In the genomic region with DNA sequence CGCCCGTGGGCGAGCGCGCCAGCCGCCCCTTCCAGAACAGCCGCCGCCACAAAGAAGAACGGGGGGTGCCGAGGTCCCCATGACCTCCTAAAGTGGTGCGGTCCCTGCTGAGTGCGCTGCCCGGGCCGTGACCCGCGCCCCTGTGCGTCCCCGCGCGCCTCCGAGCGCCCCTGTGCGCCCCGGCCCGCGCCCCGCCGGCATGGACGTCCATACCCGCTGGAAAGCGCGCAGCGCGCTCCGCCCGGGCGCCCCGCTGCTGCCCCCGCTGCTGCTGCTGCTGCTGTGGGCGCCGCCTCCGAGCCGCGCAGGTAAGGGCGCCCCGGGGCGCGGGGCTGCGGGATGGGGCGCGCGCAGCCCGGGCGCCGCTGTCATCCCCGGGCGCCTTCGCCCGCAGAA, we compare ENCODE assay signal across 9 cellular contexts. TPM values are rescaled to one million over a fixed set of nuclear protein-coding genes. Genes with fewer than 3 reads are reported as not detected.
DNase-seq lines count a peak whose midpoint lies in the region; TF ChIP-seq lines count a peak whose summit lies in the region.
"Had no signal": no experiment of that assay in that cellular context is flagged by ENCODE, and none has a peak within 500 bp of the region (broad histone marks: within the 10 kb centered on the region; RNA-seq: fewer than 3 reads in every experiment).

No MANE protein-coding gene starts in this region.

- H3K36me3 ChIP-seq in brain microvascular endothelial cell (replicated peaks) = peaks cover 20% of the 10 kb centered on the region
- no peaks in the 10 kb centered on the region for H3K36me3 ChIP-seq in testis (ENCODE audit: low read depth, missing control alignments)
- no peaks in the 10 kb centered on the region for H3K36me3 ChIP-seq in OCI-LY7 (ENCODE audit: insufficient read depth, low read length)

- H3K79me2 ChIP-seq in OCI-LY7 (ENCODE audit: insufficient read depth, low read depth, low read length) = no peaks in the 10 kb centered on the region

- no peaks in the 10 kb centered on the region for H3K36me3 Mint-ChIP-seq in activated T-helper 1 cell treated with anti-CD3 and anti-CD28 coated beads, Interleukin-12 subunit alpha, Interleukin-12 subunit beta, Interleukin-2, Interleukin-4 antibody, amounts not matched to agents 30 ng/mL and 10 ng/mL and 1 ng/mL, durations not matched to agents 14 hours and 24 hours and 36 hours (ENCODE audit: low read depth)
- H3K36me3 Mint-ChIP-seq: immature natural killer cell had no signal

- TF ChIP-seq CTCF in brain microvascular endothelial cell (IDR thresholded peaks at IDR 0.05; ENCODE audit: low read depth, low read length, missing control alignments) = no peak
- no peak for TF ChIP-seq CTCF in lower leg skin (IDR thresholded peaks at IDR 0.05)
- TF ChIP-seq CTCF in testis (IDR thresholded peaks at IDR 0.05) = no peak
- no peak for TF ChIP-seq CTCF in OCI-LY7 (conservative IDR thresholded peaks at IDR 0.05; ENCODE audit: low read length)

- no peaks in the 10 kb centered on the region for H3K4me1 Mint-ChIP-seq in activated T-helper 1 cell treated with anti-CD3 and anti-CD28 coated beads, Interleukin-12 subunit alpha, Interleukin-12 subunit beta, Interleukin-2, Interleukin-4 antibody, amounts not matched to agents 30 ng/mL and 10 ng/mL and 1 ng/mL, durations not matched to agents 14 hours and 24 hours and 36 hours (ENCODE audit: low read depth)

- no peak overlapping the region for H3K4me3 Mint-ChIP-seq in activated T-helper 1 cell treated with anti-CD3 and anti-CD28 coated beads, Interleukin-12 subunit alpha, Interleukin-12 subunit beta, Interleukin-2, Interleukin-4 antibody, amounts not matched to agents 30 ng/mL and 10 ng/mL and 1 ng/mL, durations not matched to agents 14 hours and 24 hours and 36 hours
- H3K4me3 Mint-ChIP-seq: activated naive CD4-positive, alpha-beta T cell treated with anti-CD3 and anti-CD28 coated beads for 36 hours had no signal

- H3K27me3 ChIP-seq in brain microvascular endothelial cell (replicated peaks) (no peaks in the 10 kb centered on the region), testis (no peaks in the 10 kb centered on the region)

- POLR2A ChIA-PET in OCI-LY7 (lab: Charles Lee) = no interaction called here

- no peaks in the 10 kb centered on the region for H3K9me2 ChIP-seq in OCI-LY7 (ENCODE audit: insufficient read depth, low read length)

- H3K4me3 ChIP-seq in Jurkat, Clone E6-1 (ENCODE audit: low read length) = peak overlapping the region; percentile 30; the same call in 1 of the 2 replicates
- H3K4me3 ChIP-seq in brain microvascular endothelial cell (ENCODE audit: low read depth, low read length) (peak overlapping the region; percentile 96), lower leg skin (ENCODE audit: low read depth, poor library complexity, severe bottlenecking) (peak overlapping the region; percentile 29), testis (peak overlapping the region; percentile 63 to 65), OCI-LY7 (ENCODE audit: low read depth, low read length, poor library complexity, severe bottlenecking) (no peak overlapping the region)

- in situ Hi-C loops in brain microvascular endothelial cell (cut with HindIII; ENCODE audit: low pct_ligation_motif_present, low sequenced_read_pairs) = loop anchor here (25.0 kb wide), 1 partner anchor 155 kb away; no protein-coding TSS in a partner anchor

- peaks cover 18% of the 10 kb centered on the region for H3K27me3 Mint-ChIP-seq in activated T-helper 1 cell treated with anti-CD3 and anti-CD28 coated beads, Interleukin-12 subunit alpha, Interleukin-12 subunit beta, Interleukin-2, Interleukin-4 antibody, amounts not matched to agents 30 ng/mL and 10 ng/mL and 1 ng/mL, durations not matched to agents 14 hours and 24 hours and 36 hours (ENCODE audit: insufficient read depth)

- no peaks in the 10 kb centered on the region for H4K20me1 ChIP-seq in OCI-LY7 (ENCODE audit: insufficient read depth, low read length)

- H2AFZ ChIP-seq in OCI-LY7 (ENCODE audit: low read length) = no peak overlapping the region

- H3K9me3 ChIP-seq in testis (no peaks in the 10 kb centered on the region), OCI-LY7 (ENCODE audit: low read length) (no peaks in the 10 kb centered on the region)

- peaks cover 12% of the 10 kb centered on the region for H3K4me1 ChIP-seq in testis
- no peaks in the 10 kb centered on the region for H3K4me1 ChIP-seq in OCI-LY7 (ENCODE audit: insufficient read depth, low read length, poor library complexity, severe bottlenecking)

- no TSS peak for BruUV-seq in OCI-LY7 (replicated peaks; lab: Mats Ljungman, UMichigan)

- intact Hi-C loops in lower leg skin (cut with DNase I; ENCODE audit: low total_unique reads) (no loop called here), testis (cut with DNase I; ENCODE audit: low total_unique reads) (loop anchor here (5.0 kb wide), 1 partner anchor 185 kb away; no protein-coding TSS in a partner anchor), OCI-LY7 (cut with micrococcal nuclease; ENCODE audit: unreplicated experiment) (no loop called here)
- intact Hi-C loops in activated T-helper 1 cell treated with anti-CD3 and anti-CD28 coated beads, Interleukin-12 subunit alpha, Interleukin-12 subunit beta, Interleukin-2, Interleukin-4 antibody, amounts not matched to agents 30 ng/mL and 10 ng/mL and 1 ng/mL, durations not matched to agents 14 hours and 24 hours and 36 hours (cut with micrococcal nuclease) = no loop called here

- 0 to 2% methylated on average over 10 to 48 of the region's 59 CpGs for WGBS in lower leg skin, 2 donors
- 1% methylated on average over 35 of the region's 59 CpGs; no CpG with 5 or more reads in 1 of the 2 donors for WGBS in testis, 2 donors

- H3K9me3 Mint-ChIP-seq in activated T-helper 1 cell treated with anti-CD3 and anti-CD28 coated beads, Interleukin-12 subunit alpha, Interleukin-12 subunit beta, Interleukin-2, Interleukin-4 antibody, amounts not matched to agents 30 ng/mL and 10 ng/mL and 1 ng/mL, durations not matched to agents 14 hours and 24 hours and 36 hours = no peaks in the 10 kb centered on the region
- H3K9me3 Mint-ChIP-seq: activated naive CD4-positive, alpha-beta T cell treated with anti-CD3 and anti-CD28 coated beads for 36 hours; immature natural killer cell had no signal

- TF ChIP-seq POLR2A in lower leg skin (IDR thresholded peaks at IDR 0.05) (no peak), testis (IDR thresholded peaks at IDR 0.05) (no peak)

- H3K27ac ChIP-seq in brain microvascular endothelial cell (peak overlapping the region; percentile 52), testis (peak overlapping the region in 1 of 2 donors; percentile 80), OCI-LY7 (ENCODE audit: low read depth, low read length, poor library complexity, severe bottlenecking) (no peak overlapping the region)

- H3K27ac Mint-ChIP-seq in activated T-helper 1 cell treated with anti-CD3 and anti-CD28 coated beads, Interleukin-12 subunit alpha, Interleukin-12 subunit beta, Interleukin-2, Interleukin-4 antibody, amounts not matched to agents 30 ng/mL and 10 ng/mL and 1 ng/mL, durations not matched to agents 14 hours and 24 hours and 36 hours = no peak overlapping the region
- H3K27ac Mint-ChIP-seq: activated naive CD4-positive, alpha-beta T cell treated with anti-CD3 and anti-CD28 coated beads for 36 hours; immature natural killer cell had no signal

- DNase-seq in Jurkat, Clone E6-1 (ENCODE audit: low read depth, low spot score) = no peak
- no peak for DNase-seq in brain microvascular endothelial cell
- no peak for DNase-seq in lower leg skin (ENCODE audit: low spot score in 2 of 2)
- DNase-seq in testis = no peak
- no peak for DNase-seq in stimulated activated naive CD4-positive, alpha-beta T cell treated with Interleukin-2 at 50 U/mL for 16 hours (lab: John Stamatoyannopoulos, UW)
- no peak for DNase-seq in OCI-LY7 (ENCODE audit: low spot score)
- DNase-seq in activated T-helper 1 cell treated with anti-CD3 and anti-CD28 coated beads, Interleukin-12 subunit alpha, Interleukin-12 subunit beta, Interleukin-2, Interleukin-4 antibody, amounts not matched to agents 30 ng/mL and 10 ng/mL and 1 ng/mL, durations not matched to agents 14 hours and 24 hours and 36 hours (ENCODE audit: low spot score) = no peak

- CTCF ChIA-PET in OCI-LY7 (lab: Charles Lee; ENCODE audit: unreplicated experiment) = no interaction called here

- no peak overlapping the region for H3K4me2 ChIP-seq in OCI-LY7 (ENCODE audit: low read length)

RNA-seq across cellular contexts. Expression of gene COL5A1, which starts 0.4 kb away (rescaled TPM):
- not detected for polyA plus RNA-seq in Jurkat, Clone E6-1 (2012; ENCODE audit: insufficient read depth, insufficient read length)
- total RNA-seq in lower leg skin = 10 to 100 TPM in 2 of 4 donors, 1 to 10 TPM in 2; 8.4 to 14.7 (median 11.3) TPM
- total RNA-seq in testis = 10 to 100 TPM; 18.5 to 20.8 TPM
- polyA plus RNA-seq in testis (ENCODE audit: insufficient read depth, low read depth, low replicate concordance) = 34.3 TPM
- total RNA-seq in OCI-LY7 (2014; rRNA removed; shearing (Covaris generic)) = 10.2 and 12.2 TPM in 2 replicates
- total RNA-seq in OCI-LY7 (2022) = 15.9 and 28.6 TPM in 2 replicates
- not detected in 2 replicates for total RNA-seq in activated T-helper 1 cell treated with anti-CD3 and anti-CD28 coated beads, Interleukin-12 subunit alpha, Interleukin-12 subunit beta, Interleukin-2, Interleukin-4 antibody, amounts not matched to agents 30 ng/mL and 10 ng/mL and 1 ng/mL, durations not matched to agents 14 hours and 24 hours and 36 hours
- polyA plus RNA-seq: immature natural killer cell had no signal
